Comparison of ENCODE assay signal across 10 cellular contexts in genomic region chr1:12620142-12620865, GRCh38. TPM values are rescaled to one million over a fixed set of nuclear protein-coding genes. Genes with fewer than 3 reads are reported as not detected.
DNase-seq lines count a peak whose midpoint lies in the region; ATAC-seq and TF ChIP-seq lines count a peak whose summit lies in the region.
"Had no signal": no experiment of that assay in that cellular context is flagged by ENCODE, and none has a peak within 500 bp of the region (broad histone marks: within the 10 kb centered on the region; RNA-seq: fewer than 3 reads in every experiment).

No MANE protein-coding gene starts in this region.

- DNase-seq in breast epithelium (ENCODE audit: low spot score in 2 of 2) (peak in 1 of 2 donors; percentile 75), MCF 10A (ENCODE audit: unreplicated experiment) (no peak), T-helper 17 cell (no peak), esophagus squamous epithelium (lab: John Stamatoyannopoulos, UW) (no peak), thoracic aorta (ENCODE audit: low spot score) (no peak), mucosa of gallbladder (ENCODE audit: low spot score) (no peak)
- DNase-seq: DMS79 had no signal

- H3K4me1 Mint-ChIP-seq in MCF 10A (ENCODE audit: insufficient read depth, unreplicated experiment) (peaks cover 29% of the 10 kb centered on the region), T-helper 17 cell (peaks cover 37% of the 10 kb centered on the region)

- H3K36me3 ChIP-seq in breast epithelium (no peaks in the 10 kb centered on the region), esophagus squamous epithelium (no peaks in the 10 kb centered on the region), thoracic aorta (no peaks in the 10 kb centered on the region)

- intact Hi-C loops in breast epithelium (cut with DNase I; ENCODE audit: low total_unique reads) (no loop called here), MCF 10A (cut with micrococcal nuclease) (loop anchor here (1.0 kb wide), 1 partner anchor 213 kb away; no protein-coding TSS in a partner anchor), esophagus squamous epithelium (cut with DNase I) (loop anchor here (10.0 kb wide), 1 partner anchor 306 kb away; no protein-coding TSS in a partner anchor)

- H3K27me3 ChIP-seq in breast epithelium (no peaks in the 10 kb centered on the region), esophagus squamous epithelium (no peaks in the 10 kb centered on the region), thoracic aorta (replicated peaks; ENCODE audit: insufficient read depth) (no peaks in the 10 kb centered on the region)

- peak overlapping the region; percentile 73 to 92 (median 83) for H3K4me3 ChIP-seq in breast epithelium
- peak overlapping the region in 2 of 4 donors; percentile 74 to 87 for H3K4me3 ChIP-seq in esophagus squamous epithelium
- H3K4me3 ChIP-seq in thoracic aorta = peak overlapping the region; percentile 90

- POLR2A ChIA-PET in MCF 10A (lab: Yijun Ruan, JAX) = interaction anchor here (0.9 to 5.3 kb wide), 3 partner anchors 184 to 306 kb away, joined by 4 to 53 read pairs (median 5); no protein-coding TSS in a partner anchor

- H3K4me3 Mint-ChIP-seq in MCF 10A (ENCODE audit: unreplicated experiment) (no peak overlapping the region), T-helper 17 cell (peak overlapping the region; percentile 98)

- H3K9me3 ChIP-seq in breast epithelium (no peaks in the 10 kb centered on the region), T-helper 17 cell (ENCODE audit: control insufficient read depth, low read length, poor library complexity, severe bottlenecking) (no peaks in the 10 kb centered on the region), esophagus squamous epithelium (no peaks in the 10 kb centered on the region), thoracic aorta (no peaks in the 10 kb centered on the region)

- TF ChIP-seq POLR2A in breast epithelium (IDR thresholded peaks at IDR 0.05) = no peak
- no peak for TF ChIP-seq POLR2A in esophagus squamous epithelium (IDR thresholded peaks at IDR 0.05)

- peaks cover 17 to 25% of the 10 kb centered on the region in 2 donors for H3K4me1 ChIP-seq in breast epithelium
- peaks cover 35 to 62% (median 36%) of the 10 kb centered on the region in 3 donors for H3K4me1 ChIP-seq in esophagus squamous epithelium
- peaks cover 12 to 43% of the 10 kb centered on the region in 2 donors for H3K4me1 ChIP-seq in thoracic aorta (ENCODE audit: control insufficient read depth in 1 of 2, low read depth in 2 of 2)

- ATAC-seq in T-helper 17 cell = no peak
- ATAC-seq in thoracic aorta (ENCODE audit: insufficient number of reproducible peaks, low FRiP score, low read depth) = no peak
- no peak for ATAC-seq in GM21717 (IDR thresholded peaks at IDR 0.05; ENCODE audit: unreplicated experiment)
- no peak for ATAC-seq in GM19452 (IDR thresholded peaks at IDR 0.05; ENCODE audit: unreplicated experiment)

- no peaks in the 10 kb centered on the region for H3K9me3 Mint-ChIP-seq in MCF 10A (ENCODE audit: unreplicated experiment)

- BruUV-seq in MCF 10A (replicated peaks; lab: Mats Ljungman, UMichigan) = no TSS peak

- CTCF ChIA-PET in MCF 10A (lab: Yijun Ruan, JAX) = interaction anchor here (0.6 to 2.1 kb wide), 15 partner anchors 10 to 348 kb away, joined by 3 to 9 read pairs (median 4); no protein-coding TSS in a partner anchor

- H3K27me3 Mint-ChIP-seq in MCF 10A (ENCODE audit: insufficient read depth, unreplicated experiment) = no peaks in the 10 kb centered on the region
- no peaks in the 10 kb centered on the region for H3K27me3 Mint-ChIP-seq in T-helper 17 cell

- H3K27ac Mint-ChIP-seq in MCF 10A (ENCODE audit: low read depth, unreplicated experiment) = no peak overlapping the region
- H3K27ac Mint-ChIP-seq in T-helper 17 cell = peak overlapping the region; percentile 96

- TF ChIP-seq CTCF in breast epithelium (IDR thresholded peaks at IDR 0.05) = no peak
- TF ChIP-seq CTCF in MCF 10A (IDR thresholded peaks at IDR 0.05; ENCODE audit: unreplicated experiment) = no peak
- TF ChIP-seq CTCF in esophagus squamous epithelium (IDR thresholded peaks at IDR 0.05) = peak in 1 of 6 experiments; percentile 7
- TF ChIP-seq CTCF in thoracic aorta (IDR thresholded peaks at IDR 0.05) = no peak

- 34% methylated on average over 10 of the region's 10 CpGs for WGBS in esophagus squamous epithelium, 2 donors

- H3K27ac ChIP-seq in breast epithelium (peak overlapping the region; percentile 94 to 97), esophagus squamous epithelium (peak overlapping the region; percentile 96 to 100 (median 98)), thoracic aorta (peak overlapping the region; percentile 92 to 98)

- H3K36me3 Mint-ChIP-seq in MCF 10A (ENCODE audit: insufficient read depth, unreplicated experiment) (peaks cover 7% of the 10 kb centered on the region), T-helper 17 cell (ENCODE audit: low read depth) (no peaks in the 10 kb centered on the region)

RNA-seq across cellular contexts. Expression of gene DHRS3, which starts 2.3 kb away (rescaled TPM):
- total RNA-seq in breast epithelium = 100 to 1,000 TPM; 109 to 151 (median 117) TPM
- total RNA-seq in MCF 10A (2022) = 1.4 and 1.5 TPM in 2 replicates
- total RNA-seq in T-helper 17 cell = 10 to 100 TPM; 31.0 to 38.3 TPM
- 100 to 1,000 TPM in 3 of 4 donors, 10 to 100 TPM in 1; 87.7 to 166 (median 117) TPM for total RNA-seq in esophagus squamous epithelium
- 100 to 1,000 TPM in 1 of 2 donors, 10 to 100 TPM in 1; 65.9 to 150 TPM for total RNA-seq in thoracic aorta
- total RNA-seq in mucosa of gallbladder = 168 TPM

RNA-seq across cellular contexts. Expression of gene AADACL4, which starts 23.6 kb away (rescaled TPM):
- total RNA-seq in breast epithelium = not detected
- total RNA-seq in MCF 10A (2022) = not detected in 2 replicates
- not detected for total RNA-seq in T-helper 17 cell
- total RNA-seq in esophagus squamous epithelium = not detected
- not detected for total RNA-seq in thoracic aorta
- not detected for total RNA-seq in mucosa of gallbladder
- total RNA-seq: T-helper 1 cell treated with Interleukin-12 subunit alpha and Interleukin-12 subunit beta and Interleukin-4 antibody, amounts not matched to agents 30 ng/mL and 1 ng/mL, for 36 hours had no signal

Comparison
In these comparisons a context has a peak if more than half of its experiments do, and no peak if none do; other contexts are left out.
1. RNA of gene DHRS3, which starts 2.3 kb away (total RNA-seq): 168 TPM in mucosa of gallbladder (single experiment), 65.9 to 150 TPM in thoracic aorta, 87.7 to 166 TPM in esophagus squamous epithelium, 109 to 151 TPM in breast epithelium and 31.0 to 38.3 TPM in T-helper 17 cell; 1.4 to 1.5 TPM in MCF 10A; every median in the first group is over 10 times any median in the second.
2. Peak in every context shown above with its lines, with median percentiles within 50 percentile points of each other: H3K27ac ChIP-seq.